12 cellular contexts compared by ENCODE assay signal in the genomic region with DNA sequence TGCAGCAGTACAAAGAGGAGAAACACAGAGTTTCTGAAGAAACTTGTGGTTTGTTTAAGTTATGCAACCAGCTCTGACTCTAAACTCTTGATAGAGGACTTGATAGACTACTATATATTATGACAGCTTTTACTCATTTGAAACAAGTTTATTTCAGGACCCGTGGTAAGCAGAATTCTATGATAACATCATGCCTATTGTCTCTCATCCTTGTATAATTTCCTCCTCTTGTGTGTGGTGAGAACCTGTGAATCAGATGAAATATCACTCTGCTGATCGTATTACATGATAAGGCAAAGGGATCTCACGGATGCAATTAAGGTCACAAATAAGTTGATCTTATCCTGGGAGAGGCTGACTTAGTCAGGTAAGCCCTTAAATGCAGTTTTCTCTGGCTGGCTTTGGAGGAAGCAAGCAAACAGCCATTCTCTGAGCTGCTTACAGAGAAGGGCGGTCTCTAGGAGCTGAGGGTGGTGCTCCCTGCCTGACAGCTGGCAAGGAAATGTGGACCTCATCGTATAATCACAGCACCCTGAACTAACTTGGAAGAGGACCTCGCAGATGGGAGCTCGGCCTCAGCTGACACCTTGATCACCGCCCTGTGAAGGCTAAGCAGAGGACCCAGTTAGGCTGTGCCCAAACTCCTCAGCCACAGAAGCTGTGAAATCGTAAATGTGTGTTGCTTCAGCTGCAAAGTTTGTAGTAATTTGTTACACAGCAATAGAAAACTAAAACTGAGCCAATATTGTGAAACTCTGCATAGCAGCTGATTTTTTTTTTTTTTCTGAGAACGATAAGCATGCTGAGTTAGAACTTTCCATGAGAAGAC.
DNase-seq lines count a peak whose midpoint lies in the region; ATAC-seq and TF ChIP-seq lines count a peak whose summit lies in the region.
"Had no signal": no experiment of that assay in that cellular context is flagged by ENCODE, and none has a peak within 500 bp of the region (broad histone marks: within the 10 kb centered on the region; RNA-seq: fewer than 3 reads in every experiment).

No MANE protein-coding gene starts in this region.

- no peaks in the 10 kb centered on the region for H3K9me3 ChIP-seq in ovary

- POLR2A ChIA-PET in activated CD4-positive, alpha-beta memory T cell treated with anti-CD3 and anti-CD28 coated beads, Interleukin-2, amount 10 ng/mL, durations not matched to agents 7 days and 5 days (lab: Charles Lee), result no interaction called here

- no peaks in the 10 kb centered on the region for H3K9me3 Mint-ChIP-seq in glutamatergic neuron (ENCODE audit: unreplicated experiment)
- no peaks in the 10 kb centered on the region for H3K9me3 Mint-ChIP-seq in activated CD4-positive, alpha-beta memory T cell treated with anti-CD3 and anti-CD28 coated beads, Interleukin-2, amount 10 ng/mL, durations not matched to agents 7 days and 5 days

- no peak for TF ChIP-seq EP300 in ovary (IDR thresholded peaks at IDR 0.05)

- H3K4me3 Mint-ChIP-seq in glutamatergic neuron (ENCODE audit: unreplicated experiment), result no peak overlapping the region
- no peak overlapping the region for H3K4me3 Mint-ChIP-seq in activated CD4-positive, alpha-beta memory T cell treated with anti-CD3 and anti-CD28 coated beads, Interleukin-2, amount 10 ng/mL, durations not matched to agents 7 days and 5 days
- H3K4me3 Mint-ChIP-seq: activated B cell treated with CpG ODN at 0.5 μM for 24 hours had no signal

- DNase-seq in D341Med (ENCODE audit: low spot score) (peak; percentile 43), NCI-H82 (lab: John Stamatoyannopoulos, UW) (peak; percentile 99), fibroblast of the aortic adventitia (ENCODE audit: low read depth) (peak; percentile 53), ovary (peak; percentile 26 to 53 (median 35)), NCI-H1048 (lab: John Stamatoyannopoulos, UW) (no peak), glutamatergic neuron (no peak)
- DNase-seq in activated CD4-positive, alpha-beta memory T cell treated with anti-CD3 and anti-CD28 coated beads, Interleukin-2, amount 10 ng/mL, durations not matched to agents 7 days and 5 days, result no peak
- DNase-seq: activated B cell treated with CpG ODN at 0.5 μM for 24 hours; NK-92 treated with Interleukin-12 subunit alpha and Interleukin-12 subunit beta, amount 100 ng/mL, for 24 hours; stimulated activated CD8-positive, alpha-beta memory T cell treated with anti-CD3 and anti-CD28 coated beads, Interleukin-4, amount 100 ng/mL, for 48 hours had no signal

- no peaks in the 10 kb centered on the region for H3K27me3 Mint-ChIP-seq in glutamatergic neuron (ENCODE audit: unreplicated experiment)
- no peaks in the 10 kb centered on the region for H3K27me3 Mint-ChIP-seq in activated CD4-positive, alpha-beta memory T cell treated with anti-CD3 and anti-CD28 coated beads, Interleukin-2, amount 10 ng/mL, durations not matched to agents 7 days and 5 days
- H3K27me3 Mint-ChIP-seq: activated B cell treated with CpG ODN at 0.5 μM for 24 hours, progenitor cell of endocrine pancreas had no signal

- H3K27me3 ChIP-seq in ovary, result no peaks in the 10 kb centered on the region

- no peaks in the 10 kb centered on the region for H3K36me3 Mint-ChIP-seq in glutamatergic neuron (ENCODE audit: unreplicated experiment)
- no peaks in the 10 kb centered on the region for H3K36me3 Mint-ChIP-seq in activated CD4-positive, alpha-beta memory T cell treated with anti-CD3 and anti-CD28 coated beads, Interleukin-2, amount 10 ng/mL, durations not matched to agents 7 days and 5 days (ENCODE audit: low read depth)

- no peaks in the 10 kb centered on the region for H3K4me1 Mint-ChIP-seq in glutamatergic neuron (ENCODE audit: low read depth, unreplicated experiment)
- no peaks in the 10 kb centered on the region for H3K4me1 Mint-ChIP-seq in activated CD4-positive, alpha-beta memory T cell treated with anti-CD3 and anti-CD28 coated beads, Interleukin-2, amount 10 ng/mL, durations not matched to agents 7 days and 5 days
- H3K4me1 Mint-ChIP-seq: activated B cell treated with CpG ODN at 0.5 μM for 24 hours had no signal

- H3K4me1 ChIP-seq in ovary (ENCODE audit: insufficient read depth), result peaks cover 3% of the 10 kb centered on the region

- no peak for TF ChIP-seq POLR2A in ovary (IDR thresholded peaks at IDR 0.05)

- peak overlapping the region in 1 of 2 donors; percentile 60 for H3K27ac ChIP-seq in ovary

- 10 to 19% (median 11%) methylated on average over 10 of the region's 10 CpGs for WGBS in ovary, 3 donors

- no peaks in the 10 kb centered on the region for H3K36me3 ChIP-seq in ovary

- ATAC-seq in HG02588 (IDR thresholded peaks at IDR 0.05; ENCODE audit: unreplicated experiment), result no peak

- intact Hi-C loops in ovary (cut with DNase I), result no loop called here

- TF ChIP-seq CTCF in fibroblast of the aortic adventitia (IDR thresholded peaks at IDR 0.05; ENCODE audit: insufficient read depth, low read length) (no peak), ovary (IDR thresholded peaks at IDR 0.05) (no peak), glutamatergic neuron (IDR thresholded peaks at IDR 0.05; ENCODE audit: partially characterized antibody, unreplicated experiment) (no peak)

- CTCF ChIA-PET in activated CD4-positive, alpha-beta memory T cell treated with anti-CD3 and anti-CD28 coated beads, Interleukin-2, amount 10 ng/mL, durations not matched to agents 7 days and 5 days (lab: Charles Lee), result no interaction called here

- peak overlapping the region; percentile 44 for H3K4me3 ChIP-seq in fibroblast of the aortic adventitia (ENCODE audit: low read depth, low read length)
- no peak overlapping the region for H3K4me3 ChIP-seq in ovary

- H3K27ac Mint-ChIP-seq in glutamatergic neuron (ENCODE audit: unreplicated experiment), result no peak overlapping the region
- H3K27ac Mint-ChIP-seq in activated CD4-positive, alpha-beta memory T cell treated with anti-CD3 and anti-CD28 coated beads, Interleukin-2, amount 10 ng/mL, durations not matched to agents 7 days and 5 days, result no peak overlapping the region
- H3K27ac Mint-ChIP-seq: activated B cell treated with CpG ODN at 0.5 μM for 24 hours, progenitor cell of endocrine pancreas had no signal

Comparison
In these comparisons a context has a peak if more than half of its experiments do, and no peak if none do; other contexts are left out.
1. DNase-seq: peak in D341Med (single experiment), NCI-H82 (single experiment), fibroblast of the aortic adventitia (single experiment) and ovary (5 of 5); none in NCI-H1048 (single experiment), glutamatergic neuron (single experiment) and activated CD4-positive, alpha-beta memory T cell treated with anti-CD3 and anti-CD28 coated beads, Interleukin-2, amount 10 ng/mL, durations not matched to agents 7 days and 5 days (single experiment).